Comparison of ENCODE assay signal across 24 cellular contexts in genomic region chr7:44811093-44811492, GRCh38. TPM values are rescaled to one million over a fixed set of nuclear protein-coding genes. Genes with fewer than 3 reads are reported as not detected.
A peak's percentile ranks its signal among the peaks of the same experiment; 100 is the strongest.
DNase-seq lines count a peak whose midpoint lies in the region; ATAC-seq, FAIRE-seq and TF ChIP-seq lines count a peak whose summit lies in the region.
"Had no signal": no experiment of that assay in that cellular context is flagged by ENCODE, and none has a peak within 500 bp of the region (broad histone marks: within the 10 kb centered on the region; RNA-seq: fewer than 3 reads in every experiment).

No MANE protein-coding gene starts in this region.

- H3K9me2 ChIP-seq in SK-N-SH (no peaks in the 10 kb centered on the region), hepatocyte (replicated peaks; ENCODE audit: insufficient read depth) (no peaks in the 10 kb centered on the region)

- H3K36me3 ChIP-seq in SK-N-SH (replicated peaks in 1 of 2; ENCODE audit: control insufficient read depth in 1 of 2, insufficient read depth in 2 of 2, low read length in 1 of 2) (no peaks in the 10 kb centered on the region), hepatocyte (replicated peaks; ENCODE audit: insufficient read depth, low read depth) (no peaks in the 10 kb centered on the region), gastrocnemius medialis (no peaks in the 10 kb centered on the region)
- H3K36me3 ChIP-seq: lower lobe of right lung had no signal

- H3K4me3 ChIP-seq in SK-N-SH (ENCODE audit: low read depth in 2 of 2, low read length in 1 of 2) (no peak overlapping the region), hepatocyte (no peak overlapping the region), gastrocnemius medialis (no peak overlapping the region)
- H3K4me3 ChIP-seq: lower lobe of right lung had no signal

- ATAC-seq in gastrocnemius medialis (peak; percentile 85 to 91), GM18867 (IDR thresholded peaks at IDR 0.05; ENCODE audit: unreplicated experiment) (no peak)
- ATAC-seq: activated CD4-positive, CD25-positive, alpha-beta regulatory T cell treated with anti-CD3 and anti-CD28 coated beads, Interleukin-2, amount 50 U/mL, for 24 hours; lower lobe of right lung; stimulated activated naive CD8-positive, alpha-beta T cell treated with anti-CD3 and anti-CD28 coated beads, Interleukin-15, amount 100 ng/mL, for 72 hours had no signal

- no peak for TF ChIP-seq POLR2A in gastrocnemius medialis (IDR thresholded peaks at IDR 0.05)

- no peak for TF ChIP-seq EP300 in SK-N-SH (IDR thresholded peaks at IDR 0.05; ENCODE audit: borderline replicate concordance in 1 of 2, low read depth in 1 of 2, low read length in 1 of 2)

- H3K4me2 ChIP-seq in SK-N-SH (no peak overlapping the region), hepatocyte (no peak overlapping the region)

- TF ChIP-seq RAD21 in SK-N-SH (IDR thresholded peaks at IDR 0.05; ENCODE audit: low read length): no peak

- TF ChIP-seq CTCF in SK-N-SH (IDR thresholded peaks at IDR 0.05) (no peak), hepatocyte (IDR thresholded peaks at IDR 0.05; ENCODE audit: poor library complexity) (no peak), gastrocnemius medialis (IDR thresholded peaks at IDR 0.05 in 4 of 5, conservative IDR thresholded peaks at IDR 0.05 in 1 of 5) (no peak)

- H3K9ac ChIP-seq in SK-N-SH: no peak overlapping the region

- H2AFZ ChIP-seq in SK-N-SH (ENCODE audit: low read depth): no peak overlapping the region
- H2AFZ ChIP-seq in hepatocyte: no peak overlapping the region

- H3K27me3 ChIP-seq in SK-N-SH (ENCODE audit: insufficient read depth) (no peaks in the 10 kb centered on the region), hepatocyte (no peaks in the 10 kb centered on the region), gastrocnemius medialis (no peaks in the 10 kb centered on the region)

- CTCF ChIA-PET in SK-N-SH (lab: Yijun Ruan, JAX): interaction anchor here (0.8 to 1.8 kb wide), 3 partner anchors 7 to 37 kb away, joined by 3 to 8 read pairs (median 3); partner anchors contain the start of gene H2AZ2

- DNase-seq in DMS53 (lab: John Stamatoyannopoulos, UW): peak; percentile 40
- DNase-seq in DMS53 treated with DMSO at 0.1 percent for 48 hours (lab: John Stamatoyannopoulos, UW; ENCODE audit: unreplicated experiment): no peak
- no peak for DNase-seq in SK-N-SH
- peak; percentile 34 for DNase-seq in hepatocyte (ENCODE audit: low spot score)
- no peak for DNase-seq in gastrocnemius medialis
- DNase-seq in NCI-H1417 treated with DMSO at 0.1 percent for 48 hours (lab: John Stamatoyannopoulos, UW): no peak
- DNase-seq in HTR-8/SVneo (ENCODE audit: insufficient read length, low spot score): no peak
- DNase-seq: 8988T; activated naive CD4-positive, alpha-beta T cell treated with anti-CD3 and anti-CD28 coated beads for 36 hours; activated T-cell treated with anti-CD3 and anti-CD28 coated beads, Interleukin-2, amount 50 U/mL, for 48 hours; Caco-2; cerebellar nuclear complex; effector CD8-positive, alpha-beta T cell; EL; glutamatergic neuron; lower lobe of right lung; NCI-H187 treated with DMSO at 0.1 percent for 48 hours; NCI-H446 treated with DMSO at 0.1 percent for 48 hours; RPMI8226; stimulated activated CD4-positive, alpha-beta T cell treated with anti-CD3 and anti-CD28 coated beads, Interleukin-4, amount 100 ng/mL, for 1 hour; stimulated activated naive CD8-positive, alpha-beta T cell treated with anti-CD3 and anti-CD28 coated beads, Interleukin-15, amount 100 ng/mL, for 72 hours had no signal

- H3K27ac ChIP-seq in SK-N-SH (ENCODE audit: low read depth in 2 of 2, low read length in 1 of 2): no peak overlapping the region
- no peak overlapping the region for H3K27ac ChIP-seq in hepatocyte
- peak overlapping the region in 1 of 4 donors; percentile 26 for H3K27ac ChIP-seq in gastrocnemius medialis
- H3K27ac ChIP-seq: HL-60, lower lobe of right lung had no signal

- POLR2A ChIA-PET in SK-N-SH (lab: Yijun Ruan, JAX): interaction anchor here (1.2 kb wide), 1 partner anchor 13 kb away, joined by 5 read pairs; no protein-coding TSS in a partner anchor

- H3K9me3 ChIP-seq in SK-N-SH (no peaks in the 10 kb centered on the region), hepatocyte (ENCODE audit: low read depth) (no peaks in the 10 kb centered on the region), gastrocnemius medialis (no peaks in the 10 kb centered on the region)
- H3K9me3 ChIP-seq: Caco-2, lower lobe of right lung had no signal

- no peak for FAIRE-seq in HTR-8/SVneo (lab: Jason Lieb, UNC)

- H3K79me2 ChIP-seq in SK-N-SH (ENCODE audit: insufficient read depth) (no peaks in the 10 kb centered on the region), hepatocyte (no peaks in the 10 kb centered on the region)

- H3F3A ChIP-seq in SK-N-SH (replicated peaks; ENCODE audit: insufficient read depth): peaks cover 36% of the 10 kb centered on the region

- in situ Hi-C loops in gastrocnemius medialis (cut with MboI; ENCODE audit: low sequenced_read_pairs in 4 of 4): no loop called here

- intact Hi-C loops in gastrocnemius medialis (cut with DNase I; ENCODE audit: low total_unique reads): no loop called here

- H3K4me1 ChIP-seq in SK-N-SH (ENCODE audit: control insufficient read depth in 1 of 2, insufficient read depth in 2 of 2, low read depth in 1 of 2, low read length in 1 of 2) (no peaks in the 10 kb centered on the region), hepatocyte (ENCODE audit: insufficient read depth) (no peaks in the 10 kb centered on the region), gastrocnemius medialis (no peaks in the 10 kb centered on the region)
- H3K4me1 ChIP-seq: Caco-2, lower lobe of right lung had no signal

- no peaks in the 10 kb centered on the region for H4K20me1 ChIP-seq in SK-N-SH (ENCODE audit: insufficient read depth)
- no peaks in the 10 kb centered on the region for H4K20me1 ChIP-seq in hepatocyte (ENCODE audit: insufficient read depth, poor library complexity, severe bottlenecking)

TF ChIP-seq in SK-N-SH, 30 proteins besides CTCF, POLR2A, EP300 and RAD21:
- no peak for TF ChIP-seq PBX3 (IDR thresholded peaks at IDR 0.05)
- no peak for TF ChIP-seq GABPA (IDR thresholded peaks at IDR 0.05; ENCODE audit: low read depth)
- TF ChIP-seq FOSL2 (IDR thresholded peaks at IDR 0.05; ENCODE audit: borderline replicate concordance, low read depth): peak; percentile 52; the same call in 1 of the 2 replicates

RNA-seq across cellular contexts. Expression of gene PPIA, which starts 14.6 kb away (rescaled TPM):
- polyA plus RNA-seq in SK-N-SH (2012; rRNA removed) (6,239 and 6,267 TPM in 2 replicates), hepatocyte (2,123 and 2,231 TPM in 2 replicates)
- 7,289 and 8,124 TPM in 2 replicates for polyA plus RNA-seq in SK-N-SH (2012; cell fraction: cytosol; rRNA removed)
- polyA plus RNA-seq in SK-N-SH (2012; cell fraction: nucleus; rRNA removed): 2,405 and 2,816 TPM in 2 replicates
- total RNA-seq in hepatocyte (2,189 and 2,465 TPM in 2 replicates), gastrocnemius medialis (1,000 to 10,000 TPM in 1 of 4 donors, 100 to 1,000 TPM in 3; 487 to 1,236 (median 715) TPM)

RNA-seq across cellular contexts. Expression of gene H2AZ2, which starts 36.8 kb away (rescaled TPM):
- 207 and 389 TPM in 2 replicates for polyA plus RNA-seq in SK-N-SH (2012; rRNA removed)
- polyA plus RNA-seq in SK-N-SH (2012; cell fraction: cytosol; rRNA removed): 318 and 348 TPM in 2 replicates
- polyA plus RNA-seq in SK-N-SH (2012; cell fraction: nucleus; rRNA removed): 80.0 and 111 TPM in 2 replicates
- 176 and 178 TPM in 2 replicates for total RNA-seq in hepatocyte
- 132 and 138 TPM in 2 replicates for polyA plus RNA-seq in hepatocyte
- 100 to 1,000 TPM in 3 of 4 donors, 10 to 100 TPM in 1; 83.0 to 147 (median 132) TPM for total RNA-seq in gastrocnemius medialis

Comparison
In these comparisons a context has a peak if more than half of its experiments do, and no peak if none do; other contexts are left out.
1. DNase-seq: peak in DMS53 (single experiment) and hepatocyte (single experiment); none in DMS53 treated with DMSO at 0.1 percent for 48 hours (single experiment), SK-N-SH (single experiment), gastrocnemius medialis (0 of 2), NCI-H1417 treated with DMSO at 0.1 percent for 48 hours (single experiment) and HTR-8/SVneo (single experiment).